In the genomic region with DNA sequence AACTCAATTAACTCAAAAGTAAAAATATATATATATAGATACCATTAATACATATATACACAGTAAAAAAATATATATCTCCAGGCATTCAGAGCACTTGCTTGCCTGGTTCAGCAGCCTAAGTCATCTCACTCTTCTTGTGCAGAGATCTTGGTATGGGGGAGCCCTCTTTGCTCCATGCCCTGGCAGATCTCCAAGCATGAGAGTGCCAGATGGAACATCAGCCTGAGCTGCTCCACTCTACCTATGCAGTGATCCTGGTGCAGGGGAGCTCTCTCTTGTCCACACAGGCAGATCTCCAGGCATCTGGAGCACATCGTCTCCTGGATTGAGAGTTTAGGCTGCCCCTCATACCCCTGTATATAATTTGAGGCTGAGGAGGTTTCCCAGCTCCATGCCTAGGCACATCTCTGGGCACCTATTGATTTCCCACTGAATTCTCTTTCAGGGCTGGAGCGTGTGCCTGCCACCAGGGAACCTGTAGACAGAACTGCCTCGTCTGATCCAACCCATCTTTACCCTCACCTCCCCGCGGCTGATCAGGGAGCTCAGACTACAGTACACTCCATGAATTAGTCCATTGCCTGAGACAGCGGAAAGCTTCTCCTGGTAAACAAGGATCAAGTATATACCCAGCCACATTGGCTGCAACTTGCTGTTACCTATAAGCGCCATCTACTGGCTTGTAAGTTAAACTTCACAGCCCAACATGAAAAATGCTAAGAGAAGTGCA, we compare ENCODE assay signal across 8 cellular contexts.
DNase-seq lines count a peak whose midpoint lies in the region; ATAC-seq and TF ChIP-seq lines count a peak whose summit lies in the region.

No MANE protein-coding gene starts in this region.

- peaks cover 15% of the 10 kb centered on the region for H3K9me3 Mint-ChIP-seq in osteocyte (ENCODE audit: unreplicated experiment)

- peaks cover 47% of the 10 kb centered on the region for H3K27me3 Mint-ChIP-seq in osteocyte (ENCODE audit: unreplicated experiment)

- H3K27ac Mint-ChIP-seq in osteocyte (ENCODE audit: unreplicated experiment) = no peak overlapping the region

- peak; percentile 75 for ATAC-seq in GM19043 (IDR thresholded peaks at IDR 0.05; ENCODE audit: low read depth, unreplicated experiment)
- ATAC-seq in HG03354 (IDR thresholded peaks at IDR 0.05; ENCODE audit: poor library complexity, severe bottlenecking, unreplicated experiment) = peak; percentile 72
- ATAC-seq in esophagus mucosa = peak; percentile 63

- no peak for DNase-seq in BJ (ENCODE audit: low read depth)
- DNase-seq in NCI-H82 treated with DMSO at 0.1 percent for 48 hours (lab: John Stamatoyannopoulos, UW; ENCODE audit: unreplicated experiment) = peak; percentile 20
- no peak for DNase-seq in osteocyte (ENCODE audit: extremely low spot score, unreplicated experiment)
- no peak for DNase-seq in GM19240 (ENCODE audit: insufficient read length, low spot score)
- no peak for DNase-seq in NK-92 treated with Interleukin-12 subunit alpha and Interleukin-12 subunit beta, amount 100 ng/mL, for 24 hours (lab: John Stamatoyannopoulos, UW)

- H3K27me3 ChIP-seq in BJ (ENCODE audit: control insufficient read depth, insufficient read depth, low read length) = no peaks in the 10 kb centered on the region

- TF ChIP-seq CTCF in BJ (IDR thresholded peaks at IDR 0.05; ENCODE audit: insufficient read depth, low read depth, low read length) = peak; percentile 70
- peak; percentile 61 for TF ChIP-seq CTCF in osteocyte (IDR thresholded peaks at IDR 0.05)

- POLR2A ChIA-PET in BJ (lab: Charles Lee) = no interaction called here

- no peak overlapping the region for H3K4me3 ChIP-seq in BJ (ENCODE audit: low read depth, low read length)

- peaks cover 2% of the 10 kb centered on the region for H3K36me3 Mint-ChIP-seq in osteocyte (ENCODE audit: unreplicated experiment)

- CTCF ChIA-PET in BJ (lab: Yijun Ruan, JAX) = interaction anchor here (0.6 to 2.9 kb wide), 12 partner anchors 8 to 1171 kb away, joined by 3 to 9 read pairs (median 4); no protein-coding TSS in a partner anchor

- no peaks in the 10 kb centered on the region for H3K4me1 Mint-ChIP-seq in osteocyte (ENCODE audit: unreplicated experiment)

- H3K36me3 ChIP-seq in BJ (ENCODE audit: control insufficient read depth, insufficient read depth, low read length) = no peaks in the 10 kb centered on the region

- no peak overlapping the region for H3K4me3 Mint-ChIP-seq in osteocyte (ENCODE audit: unreplicated experiment)
